Comparison of ENCODE assay signal across 10 cellular contexts in genomic region chr5:119343766-119344165, GRCh38. TPM values are rescaled to one million over a fixed set of nuclear protein-coding genes. Genes with fewer than 3 reads are reported as not detected.
DNase-seq lines count a peak whose midpoint lies in the region; ATAC-seq, FAIRE-seq and TF ChIP-seq lines count a peak whose summit lies in the region.
"Had no signal": no experiment of that assay in that cellular context is flagged by ENCODE, and none has a peak within 500 bp of the region (broad histone marks: within the 10 kb centered on the region; RNA-seq: fewer than 3 reads in every experiment).

No MANE protein-coding gene starts in this region.

- H3K27me3 Mint-ChIP-seq in T-helper 1 cell treated with Interleukin-12 subunit alpha and Interleukin-12 subunit beta and Interleukin-4 antibody, amounts not matched to agents 30 μg/mL and 1 μg/mL, for 36 hours (ENCODE audit: low read depth): no peaks in the 10 kb centered on the region

- no peak overlapping the region for H2AFZ ChIP-seq in mesenchymal stem cell (ENCODE audit: low read depth, low read length)

- TF ChIP-seq CTCF in transverse colon (IDR thresholded peaks at IDR 0.05): no peak

- H3K36me3 ChIP-seq in mesenchymal stem cell (ENCODE audit: control insufficient read depth in 1 of 2, insufficient read depth in 2 of 2, low read depth in 1 of 2, low read length in 2 of 2): no peaks in the 10 kb centered on the region
- H3K36me3 ChIP-seq in transverse colon: no peaks in the 10 kb centered on the region
- H3K36me3 ChIP-seq: ascending aorta, suprapubic skin had no signal

- H4K91ac ChIP-seq in mesenchymal stem cell (ENCODE audit: low read length): no peak overlapping the region

- H3K4me3 Mint-ChIP-seq in T-helper 1 cell treated with Interleukin-12 subunit alpha and Interleukin-12 subunit beta and Interleukin-4 antibody, amounts not matched to agents 30 μg/mL and 1 μg/mL, for 36 hours: peak overlapping the region; percentile 64

- no peak overlapping the region for H2BK12ac ChIP-seq in mesenchymal stem cell (ENCODE audit: low read length in 2 of 2)

- H3K27me3 ChIP-seq in mesenchymal stem cell (ENCODE audit: control insufficient read depth in 1 of 2, insufficient read depth in 1 of 2, low read length in 2 of 2) (no peaks in the 10 kb centered on the region), transverse colon (no peaks in the 10 kb centered on the region)
- H3K27me3 ChIP-seq: ascending aorta, suprapubic skin had no signal

- H2BK120ac ChIP-seq in mesenchymal stem cell (ENCODE audit: low read depth, low read length): no peak overlapping the region

- H3K14ac ChIP-seq in mesenchymal stem cell (ENCODE audit: low read length in 2 of 2): no peak overlapping the region

- H2BK15ac ChIP-seq in mesenchymal stem cell (ENCODE audit: low read depth, poor library complexity, severe bottlenecking): no peak overlapping the region

- H2BK5ac ChIP-seq in mesenchymal stem cell (ENCODE audit: low read depth, low read length, poor library complexity, severe bottlenecking): peak overlapping the region; percentile 66

- no peak overlapping the region for H3K9ac ChIP-seq in mesenchymal stem cell (ENCODE audit: low read length)

- no peaks in the 10 kb centered on the region for H3K9me3 ChIP-seq in mesenchymal stem cell (ENCODE audit: control insufficient read depth, low read length)
- no peaks in the 10 kb centered on the region for H3K9me3 ChIP-seq in transverse colon
- H3K9me3 ChIP-seq: ascending aorta, suprapubic skin had no signal

- no peak overlapping the region for H3K23ac ChIP-seq in mesenchymal stem cell (ENCODE audit: low read length in 2 of 2)

- no peak overlapping the region for H3K4me2 ChIP-seq in mesenchymal stem cell (ENCODE audit: low read length, poor library complexity, severe bottlenecking)

- peaks cover 20% of the 10 kb centered on the region for H3K79me1 ChIP-seq in mesenchymal stem cell (replicated peaks; ENCODE audit: low read length, poor library complexity, severe bottlenecking)

- H3K4me1 ChIP-seq in mesenchymal stem cell (ENCODE audit: control insufficient read depth, insufficient read depth, low read depth, low read length) (peaks cover 13% of the 10 kb centered on the region), transverse colon (peaks cover 6 to 46% (median 10%) of the 10 kb centered on the region in 4 donors)
- H3K4me1 ChIP-seq: ascending aorta had no signal

- 34% methylated on average over 2 of the region's 3 CpGs for WGBS in mesenchymal stem cell
- 70 to 77% methylated on average over 3 of the region's 3 CpGs for WGBS in transverse colon (ENCODE audit: low coverage in 1 of 2), 2 donors

- H3K4me3 ChIP-seq in mesenchymal stem cell (ENCODE audit: insufficient read depth in 1 of 2, low read depth in 1 of 2, low read length in 2 of 2): no peak overlapping the region
- H3K4me3 ChIP-seq in transverse colon: no peak overlapping the region
- H3K4me3 ChIP-seq: ascending aorta, suprapubic skin had no signal

- TF ChIP-seq EP300 in transverse colon (IDR thresholded peaks at IDR 0.05; ENCODE audit: low read depth): no peak

- H3K27ac Mint-ChIP-seq in T-helper 1 cell treated with Interleukin-12 subunit alpha and Interleukin-12 subunit beta and Interleukin-4 antibody, amounts not matched to agents 30 μg/mL and 1 μg/mL, for 36 hours: peak overlapping the region; percentile 88

- ATAC-seq in HG02759 (IDR thresholded peaks at IDR 0.05; ENCODE audit: unreplicated experiment) (peak; percentile 24), GM19467 (IDR thresholded peaks at IDR 0.05; ENCODE audit: unreplicated experiment) (no peak), GM21515 (IDR thresholded peaks at IDR 0.05; ENCODE audit: unreplicated experiment) (no peak)

- TF ChIP-seq POLR2A in GM12891 (IDR thresholded peaks at IDR 0.05; ENCODE audit: low read depth, low read length) (no peak), transverse colon (IDR thresholded peaks at IDR 0.05) (no peak)

- peak overlapping the region; percentile 73 for H2AK5ac ChIP-seq in mesenchymal stem cell (ENCODE audit: low read length, severe bottlenecking)

- DNase-seq in GM12891 (ENCODE audit: insufficient read length, low spot score): no peak
- DNase-seq in mesenchymal stem cell: no peak
- DNase-seq in transverse colon: no peak
- no peak for DNase-seq in iPS-NIHi11 (ENCODE audit: low spot score)

- in situ Hi-C loops in transverse colon (cut with MboI; ENCODE audit: low pct_ligation_motif_present in 1 of 4, low pct_unique_long_range_greater_than_20kb in 1 of 4, low sequenced_read_pairs in 3 of 4): no loop called here

- intact Hi-C loops in transverse colon (cut with DNase I; ENCODE audit: low total_unique reads): no loop called here

- H3K18ac ChIP-seq in mesenchymal stem cell (ENCODE audit: low read depth in 1 of 2, low read length in 2 of 2): no peak overlapping the region

- H3K4me1 Mint-ChIP-seq in T-helper 1 cell treated with Interleukin-12 subunit alpha and Interleukin-12 subunit beta and Interleukin-4 antibody, amounts not matched to agents 30 μg/mL and 1 μg/mL, for 36 hours (ENCODE audit: low read depth): peaks cover 87% of the 10 kb centered on the region

- H3K27ac ChIP-seq in mesenchymal stem cell (ENCODE audit: low read length, poor library complexity, severe bottlenecking) (peak overlapping the region; percentile 87), transverse colon (peak overlapping the region in 1 of 4 donors; percentile 74)
- H3K27ac ChIP-seq: ascending aorta, suprapubic skin had no signal

- H4K8ac ChIP-seq in mesenchymal stem cell (ENCODE audit: low read length): no peak overlapping the region

- FAIRE-seq in GM12891 (lab: Jason Lieb, UNC): peak; percentile 66

- H3K4ac ChIP-seq in mesenchymal stem cell (ENCODE audit: low read depth in 1 of 2, low read length in 2 of 2): no peak overlapping the region

- H3K36me3 Mint-ChIP-seq in T-helper 1 cell treated with Interleukin-12 subunit alpha and Interleukin-12 subunit beta and Interleukin-4 antibody, amounts not matched to agents 30 μg/mL and 1 μg/mL, for 36 hours (ENCODE audit: low read depth): peaks cover 35% of the 10 kb centered on the region

- no peaks in the 10 kb centered on the region for H3K9me3 Mint-ChIP-seq in T-helper 1 cell treated with Interleukin-12 subunit alpha and Interleukin-12 subunit beta and Interleukin-4 antibody, amounts not matched to agents 30 μg/mL and 1 μg/mL, for 36 hours

TF ChIP-seq in GM12891, 5 proteins besides CTCF, POLR2A, EP300 and RAD21:
- TF ChIP-seq PAX5 (IDR thresholded peaks at IDR 0.05; ENCODE audit: insufficient read depth, low read length, severe bottlenecking) (no peak), TAF1 (IDR thresholded peaks at IDR 0.05; ENCODE audit: low read depth, low read length) (no peak), POU2F2 (IDR thresholded peaks at IDR 0.05; ENCODE audit: low read depth, low read length) (no peak), SPI1 (IDR thresholded peaks at IDR 0.05; ENCODE audit: low read depth, low read length) (no peak), POLR2AphosphoS5 (IDR thresholded peaks at IDR 0.05; ENCODE audit: low read depth, low read length) (no peak)

RNA-seq across cellular contexts. Expression of gene TNFAIP8, which starts 12.1 kb away (rescaled TPM):
- polyA plus RNA-seq in GM12891 (2012; ENCODE audit: low read depth, missing spikeins): 82.8 TPM
- 14.4 TPM for polyA plus RNA-seq in mesenchymal stem cell (2013, experiment 1 of 2)
- polyA plus RNA-seq in mesenchymal stem cell (2013, experiment 2 of 2): 15.0 TPM
- total RNA-seq in transverse colon: 10 to 100 TPM in 3 of 4 donors, 1 to 10 TPM in 1; 9.8 to 28.1 (median 22.5) TPM
